Comparison of ENCODE assay signal across 29 cellular contexts in genomic region chr17:76195281-76196096, GRCh38. TPM values are rescaled to one million over a fixed set of nuclear protein-coding genes. Genes with fewer than 3 reads are reported as not detected.
DNase-seq lines count a peak whose midpoint lies in the region; ATAC-seq, FAIRE-seq and TF ChIP-seq lines count a peak whose summit lies in the region.
"Had no signal": no experiment of that assay in that cellular context is flagged by ENCODE, and none has a peak within 500 bp of the region (broad histone marks: within the 10 kb centered on the region; RNA-seq: fewer than 3 reads in every experiment).

No MANE protein-coding gene starts in this region.

- no peaks in the 10 kb centered on the region for H3K9me3 ChIP-seq in left ventricle myocardium inferior (replicated peaks)
- H3K9me3 ChIP-seq in heart left ventricle = no peaks in the 10 kb centered on the region
- no peaks in the 10 kb centered on the region for H3K9me3 ChIP-seq in psoas muscle
- H3K9me3 ChIP-seq: lower lobe of right lung, mucosa of descending colon, sigmoid colon, thyroid gland had no signal

- TF ChIP-seq CTCF in left ventricle myocardium inferior (IDR thresholded peaks at IDR 0.05; ENCODE audit: borderline replicate concordance) = no peak
- no peak for TF ChIP-seq CTCF in heart left ventricle (IDR thresholded peaks at IDR 0.05)
- TF ChIP-seq CTCF in WTC11 (IDR thresholded peaks at IDR 0.05) = no peak
- TF ChIP-seq CTCF in psoas muscle (IDR thresholded peaks at IDR 0.05) = no peak

- CTCF ChIA-PET in WTC11 (lab: Charles Lee) = interaction anchor here (1.0 kb wide), 1 partner anchor 14 kb away, joined by 6 read pairs; no protein-coding TSS in a partner anchor

- intact Hi-C loops in left ventricle myocardium inferior (cut with micrococcal nuclease) (no loop called here), heart left ventricle (cut with DNase I) (loop anchor here in 3 of 10 donors (5.0 kb wide), 2 partner anchors 47 to 72 kb away; partner anchors contain the start of genes RNF157 (in 2 of the 3) and UBALD2 (in 1 of the 3)), psoas muscle (cut with DNase I) (loop anchor here (5.0 kb wide), 3 partner anchors 37 to 82 kb away; partner anchors contain the start of gene RNF157 (in 1 of the 2))

- POLR2A ChIA-PET in WTC11 (lab: Charles Lee) = no interaction called here

- WGBS in heart left ventricle, 4 donors = 93 to 97% (median 95%) methylated on average over 12 of the region's 12 CpGs
- 96 to 97% (median 97%) methylated on average over 12 of the region's 12 CpGs for WGBS in psoas muscle, 3 donors

- H3K4me3 Mint-ChIP-seq in WTC11 = no peak overlapping the region
- H3K4me3 Mint-ChIP-seq: neural crest cell; stimulated activated naive CD8-positive, alpha-beta T cell treated with anti-CD3 and anti-CD28 coated beads, Interleukin-15, Interleukin-2, amounts not matched to agents 100 ng/mL and 50 ng/mL, for 24 hours had no signal

- H3K4me3 ChIP-seq in left ventricle myocardium inferior (no peak overlapping the region), heart left ventricle (no peak overlapping the region), psoas muscle (no peak overlapping the region)
- H3K4me3 ChIP-seq: coronary artery, lower lobe of right lung, mucosa of descending colon, sigmoid colon, thyroid gland had no signal

- peaks cover 23% of the 10 kb centered on the region for H3K4me1 Mint-ChIP-seq in WTC11

- ATAC-seq in heart left ventricle (no peak), WTC11 (no peak), psoas muscle (no peak), GM18870 (IDR thresholded peaks at IDR 0.05; ENCODE audit: unreplicated experiment) (no peak)
- ATAC-seq: activated CD4-positive, CD25-positive, alpha-beta regulatory T cell treated with anti-CD3 and anti-CD28 coated beads, Interleukin-2, amount 50 U/mL, for 24 hours; activated T-helper 17 cell treated with anti-CD3 and anti-CD28 coated beads, Interleukin-2, amount 50 U/mL, for 72 hours; lower lobe of right lung; mucosa of descending colon; Panc1 had no signal

- H3K27me3 ChIP-seq in left ventricle myocardium inferior (ENCODE audit: low read depth) (no peaks in the 10 kb centered on the region), heart left ventricle (no peaks in the 10 kb centered on the region), psoas muscle (ENCODE audit: insufficient read depth in 3 of 3, low read length in 2 of 3) (no peaks in the 10 kb centered on the region)
- H3K27me3 ChIP-seq: sigmoid colon, thyroid gland had no signal

- H3K27me3 Mint-ChIP-seq in WTC11 (ENCODE audit: low read depth) = no peaks in the 10 kb centered on the region
- H3K27me3 Mint-ChIP-seq: activated naive CD4-positive, alpha-beta T cell treated with anti-CD3 and anti-CD28 coated beads, Interleukin-2, amount 50 U/mL, for 24 hours; activated T-helper 17 cell treated with anti-CD3 and anti-CD28 coated beads, Interleukin-2, amount 50 U/mL, for 72 hours; stimulated activated naive CD8-positive, alpha-beta T cell treated with anti-CD3 and anti-CD28 coated beads, Interleukin-15, Interleukin-2, amounts not matched to agents 100 ng/mL and 50 ng/mL, for 24 hours had no signal

- H3K36me3 ChIP-seq in left ventricle myocardium inferior = no peaks in the 10 kb centered on the region
- H3K36me3 ChIP-seq in heart left ventricle = no peaks in the 10 kb centered on the region
- H3K36me3 ChIP-seq in psoas muscle (ENCODE audit: insufficient read depth in 1 of 2, low read depth in 1 of 2) = no peaks in the 10 kb centered on the region
- H3K36me3 ChIP-seq: lower lobe of right lung, sigmoid colon, thyroid gland had no signal

- DNase-seq in left ventricle myocardium inferior = no peak
- DNase-seq in heart left ventricle = no peak
- DNase-seq in GM12891 (ENCODE audit: insufficient read length, low spot score) = no peak
- DNase-seq in WTC11 (ENCODE audit: low spot score) = no peak
- no peak for DNase-seq in psoas muscle
- DNase-seq in NCI-H2171 (lab: John Stamatoyannopoulos, UW) = no peak
- DNase-seq in stimulated activated CD4-positive, alpha-beta T cell treated with anti-CD3 and anti-CD28 coated beads, Interleukin-4, amount 100 ng/mL, for 24 hours = no peak
- DNase-seq: effector memory CD4-positive, alpha-beta T cell; kidney; lower lobe of right lung; mucosa of descending colon; NCI-H1105; NCI-H187 treated with DMSO at 0.1 percent for 48 hours; NCI-H526 treated with DMSO at 0.1 percent for 48 hours; SHP77; sigmoid colon had no signal

- no peaks in the 10 kb centered on the region for H3K36me3 Mint-ChIP-seq in WTC11

- H3K27ac Mint-ChIP-seq in WTC11 = peak overlapping the region; percentile 29; the same call in 1 of the 2 replicates
- H3K27ac Mint-ChIP-seq: activated naive CD4-positive, alpha-beta T cell treated with anti-CD3 and anti-CD28 coated beads, Interleukin-2, amount 50 U/mL, for 24 hours; activated T-helper 17 cell treated with anti-CD3 and anti-CD28 coated beads, Interleukin-2, amount 50 U/mL, for 72 hours; stimulated activated naive CD8-positive, alpha-beta T cell treated with anti-CD3 and anti-CD28 coated beads, Interleukin-15, Interleukin-2, amounts not matched to agents 100 ng/mL and 50 ng/mL, for 24 hours had no signal

- H3K27ac ChIP-seq in left ventricle myocardium inferior (replicated peaks) (peak overlapping the region; percentile 79), heart left ventricle (no peak overlapping the region), psoas muscle (peak overlapping the region; percentile 81)
- H3K27ac ChIP-seq: coronary artery, lower lobe of right lung had no signal

- TF ChIP-seq POLR2A in heart left ventricle (IDR thresholded peaks at IDR 0.05) = no peak
- no peak for TF ChIP-seq POLR2A in GM12891 (IDR thresholded peaks at IDR 0.05; ENCODE audit: low read depth, low read length)

- no peaks in the 10 kb centered on the region for H3K9me3 Mint-ChIP-seq in WTC11
- H3K9me3 Mint-ChIP-seq: activated naive CD4-positive, alpha-beta T cell treated with anti-CD3 and anti-CD28 coated beads, Interleukin-2, amount 50 U/mL, for 24 hours; activated T-helper 17 cell treated with anti-CD3 and anti-CD28 coated beads, Interleukin-2, amount 50 U/mL, for 72 hours; neural crest cell; stimulated activated naive CD8-positive, alpha-beta T cell treated with anti-CD3 and anti-CD28 coated beads, Interleukin-15, Interleukin-2, amounts not matched to agents 100 ng/mL and 50 ng/mL, for 24 hours had no signal

- H3K4me1 ChIP-seq in left ventricle myocardium inferior = peaks cover 35% of the 10 kb centered on the region
- H3K4me1 ChIP-seq in heart left ventricle = peaks cover 8 to 41% (median 17%) of the 10 kb centered on the region in 12 donors
- peaks cover 44% of the 10 kb centered on the region for H3K4me1 ChIP-seq in psoas muscle
- H3K4me1 ChIP-seq: lower lobe of right lung had no signal

- FAIRE-seq in GM12891 (lab: Jason Lieb, UNC) = peak; percentile 23
- FAIRE-seq: astrocyte, H54, kidney had no signal

TF ChIP-seq in GM12891, 5 proteins besides CTCF, POLR2A, EP300 and RAD21:
- TF ChIP-seq PAX5 (IDR thresholded peaks at IDR 0.05; ENCODE audit: insufficient read depth, low read length, severe bottlenecking) (no peak), TAF1 (IDR thresholded peaks at IDR 0.05; ENCODE audit: low read depth, low read length) (no peak), SPI1 (IDR thresholded peaks at IDR 0.05; ENCODE audit: low read depth, low read length) (no peak), POU2F2 (IDR thresholded peaks at IDR 0.05; ENCODE audit: low read depth, low read length) (no peak), POLR2AphosphoS5 (IDR thresholded peaks at IDR 0.05; ENCODE audit: low read depth, low read length) (no peak)

TF ChIP-seq in WTC11, 78 proteins besides CTCF, POLR2A, EP300 and RAD21 (continues in another document):
- TF ChIP-seq SMAD3 (CRISPR knock-in tag; IDR thresholded peaks at IDR 0.05; ENCODE audit: borderline replicate concordance) (no peak), ZNF423 (CRISPR knock-in tag; IDR thresholded peaks at IDR 0.05) (no peak), ESRRA (CRISPR knock-in tag; IDR thresholded peaks at IDR 0.05; ENCODE audit: borderline replicate concordance) (no peak), FOXP4 (CRISPR knock-in tag; IDR thresholded peaks at IDR 0.05) (no peak), NFE2L1 (CRISPR knock-in tag; IDR thresholded peaks at IDR 0.05) (no peak), ZNF232 (CRISPR knock-in tag; IDR thresholded peaks at IDR 0.05) (no peak)

RNA-seq across cellular contexts. Expression of gene RNF157, which starts 44.8 kb away (rescaled TPM):
- total RNA-seq in left ventricle myocardium inferior (4.8 TPM), heart left ventricle (1 to 10 TPM; 3.9 to 7.4 (median 5.2) TPM), WTC11 (2021) (11.2 to 15.1 TPM (median 13.7 TPM) in 3 replicates), psoas muscle (10 to 100 TPM; 35.0 to 76.5 (median 60.0) TPM)
- polyA plus RNA-seq in heart left ventricle (1 to 10 TPM; 3.6 to 5.5 TPM), psoas muscle (10 to 100 TPM; 14.9 to 90.1 (median 73.9) TPM)
- 0.47 TPM for polyA plus RNA-seq in GM12891 (2012; ENCODE audit: low read depth, missing spikeins)

RNA-seq across cellular contexts. Expression of gene FOXJ1, which starts 54.4 kb away (rescaled TPM):
- total RNA-seq in left ventricle myocardium inferior (not detected), heart left ventricle (not detected), WTC11 (2021) (6.2 to 11.8 TPM (median 6.8 TPM) in 3 replicates), psoas muscle (under 1 TPM in 2 of 4 donors, not detected in 2; 0.11 to 0.15 TPM)
- polyA plus RNA-seq in heart left ventricle (not detected), psoas muscle (under 1 TPM; 0.07 to 0.11 (median 0.09) TPM)
- 0.09 TPM for polyA plus RNA-seq in GM12891 (2012; ENCODE audit: low read depth, missing spikeins)
- total RNA-seq: cardiac septum, M059J had no signal

Comparison
In these comparisons a context has a peak if more than half of its experiments do, and no peak if none do; other contexts are left out.
1. H3K27ac ChIP-seq: peak in left ventricle myocardium inferior (single experiment) and psoas muscle (single experiment); none in heart left ventricle (0 of 12).